In the genomic region with DNA sequence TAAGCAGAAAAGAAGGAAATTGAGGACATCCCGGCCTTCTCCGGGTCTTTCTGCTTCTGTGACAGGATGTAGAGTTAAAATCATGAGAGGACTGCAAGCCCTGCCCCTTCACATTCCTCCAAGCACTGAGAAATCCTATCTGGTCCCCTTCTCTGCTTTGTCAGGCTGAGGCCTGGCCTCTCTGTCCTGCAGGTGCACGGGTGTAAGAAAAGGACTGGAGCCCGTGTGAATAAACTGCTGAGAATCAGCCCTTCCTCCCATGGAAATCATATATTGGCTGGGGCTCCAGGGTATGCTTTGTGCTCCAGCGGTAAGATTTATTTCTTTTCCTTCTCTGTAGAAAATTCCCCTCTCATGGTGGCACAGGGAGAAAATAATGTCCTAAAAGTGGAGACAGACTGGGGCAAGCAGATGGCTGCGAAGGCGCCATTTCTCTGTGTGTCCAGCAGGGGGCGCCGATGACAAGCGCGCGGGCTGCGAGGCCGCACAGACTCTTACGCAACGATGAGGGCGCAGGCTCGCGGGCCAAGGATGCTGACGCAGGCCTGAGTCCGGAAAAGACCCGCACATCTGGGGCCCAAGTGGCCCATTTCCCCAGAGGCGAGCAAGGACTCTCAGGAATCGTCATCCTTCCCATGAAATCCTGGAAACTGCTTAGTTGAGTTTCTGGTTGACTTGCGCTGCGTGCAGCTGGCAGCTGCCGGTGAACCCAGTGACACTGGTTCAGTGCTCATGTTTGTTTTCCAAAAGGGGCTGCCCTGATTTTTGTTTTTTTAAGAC, we compare ENCODE assay signal across 8 cellular contexts.
DNase-seq lines count a peak whose midpoint lies in the region; ATAC-seq, FAIRE-seq and TF ChIP-seq lines count a peak whose summit lies in the region.

No MANE protein-coding gene starts in this region.

- H3K4me1 Mint-ChIP-seq in central memory CD8-positive, alpha-beta T cell = no peaks in the 10 kb centered on the region

- no peak overlapping the region for H3K27ac ChIP-seq in kidney (ENCODE audit: low read depth in 2 of 2, low read length in 2 of 2)

- no peaks in the 10 kb centered on the region for H3K9me3 ChIP-seq in kidney (ENCODE audit: control insufficient read depth in 1 of 2, low read length in 2 of 2)

- peak overlapping the region in 1 of 2 donors; percentile 13 for H3K9ac ChIP-seq in kidney (ENCODE audit: low read length in 2 of 2)

- intact Hi-C loops in kidney (cut with DNase I) = no loop called here

- peak; percentile 38 for FAIRE-seq in kidney (lab: Jason Lieb, UNC)

- H3K27me3 Mint-ChIP-seq in central memory CD8-positive, alpha-beta T cell = peaks cover 11% of the 10 kb centered on the region

- DNase-seq in AG09319 (ENCODE audit: extremely low read depth, low read depth) (peak; percentile 88), NCI-H2171 treated with DMSO at 0.1 percent for 48 hours (lab: John Stamatoyannopoulos, UW) (peak; percentile 53), kidney (peak; percentile 95)
- DNase-seq in activated CD4-positive, CD25-positive, alpha-beta regulatory T cell (lab: John Stamatoyannopoulos, UW) = peak; percentile 43 to 50 (median 47)
- DNase-seq in central memory CD8-positive, alpha-beta T cell (ENCODE audit: low spot score in 2 of 2) = peak; percentile 47 to 53
- peak; percentile 61 to 64 (median 63) for DNase-seq in stimulated activated CD4-positive, alpha-beta T cell treated with anti-CD3 and anti-CD28 coated beads, Interleukin-12 subunit alpha, Interleukin-12 subunit beta, amount 100 ng/mL, for 48 hours (ENCODE audit: low read depth in 2 of 3, low spot score in 1 of 3)

- H3K9me3 Mint-ChIP-seq in central memory CD8-positive, alpha-beta T cell = no peaks in the 10 kb centered on the region

- H3K36me3 ChIP-seq in kidney (ENCODE audit: control insufficient read depth in 1 of 2, insufficient read depth in 2 of 2, low read length in 2 of 2) = no peaks in the 10 kb centered on the region

- H3K4me3 ChIP-seq in kidney (ENCODE audit: low read length in 2 of 2) = peak overlapping the region; percentile 46 to 63

- no peaks in the 10 kb centered on the region for H3K36me3 Mint-ChIP-seq in central memory CD8-positive, alpha-beta T cell (ENCODE audit: insufficient read depth)

- peak overlapping the region; percentile 48 for H3K4me3 Mint-ChIP-seq in central memory CD8-positive, alpha-beta T cell

- no peak overlapping the region for H3K27ac Mint-ChIP-seq in central memory CD8-positive, alpha-beta T cell (ENCODE audit: low read depth)

- TF ChIP-seq CTCF in AG09319 (IDR thresholded peaks at IDR 0.05; ENCODE audit: low read depth, low read length) (peak; percentile 97), kidney (IDR thresholded peaks at IDR 0.05; ENCODE audit: borderline replicate concordance, extremely low read depth, insufficient read depth) (peak; percentile 99)

- no peaks in the 10 kb centered on the region for H3K4me1 ChIP-seq in kidney (ENCODE audit: control insufficient read depth in 1 of 2, insufficient read depth in 1 of 2, low read depth in 1 of 2, low read length in 2 of 2)

- ATAC-seq in GM18909 (IDR thresholded peaks at IDR 0.05; ENCODE audit: poor library complexity, unreplicated experiment) = peak; percentile 97
- peak; percentile 97 for ATAC-seq in HG03159 (IDR thresholded peaks at IDR 0.05; ENCODE audit: unreplicated experiment)
- ATAC-seq in central memory CD8-positive, alpha-beta T cell (replicated peaks; ENCODE audit: extremely low read depth, poor library complexity, severe bottlenecking) = peak; percentile 61
